Comparison of ENCODE assay signal across 11 cellular contexts in genomic region chrX:153816821-153817220, GRCh38. TPM values are rescaled to one million over a fixed set of nuclear protein-coding genes. Genes with fewer than 3 reads are reported as not detected.
DNase-seq lines count a peak whose midpoint lies in the region; ATAC-seq and TF ChIP-seq lines count a peak whose summit lies in the region.
"Had no signal": no experiment of that assay in that cellular context is flagged by ENCODE, and none has a peak within 500 bp of the region (broad histone marks: within the 10 kb centered on the region; RNA-seq: fewer than 3 reads in every experiment).

No MANE protein-coding gene starts in this region.

- peak; percentile 32 to 48 for ATAC-seq in naive B cell (ENCODE audit: low read depth in 2 of 2)
- ATAC-seq in HG02623 (IDR thresholded peaks at IDR 0.05; ENCODE audit: unreplicated experiment), result no peak
- ATAC-seq in GM18868 (IDR thresholded peaks at IDR 0.05; ENCODE audit: unreplicated experiment), result no peak
- ATAC-seq in lower lobe of right lung, result no peak

- no peaks in the 10 kb centered on the region for H3K36me3 ChIP-seq in CD8-positive, alpha-beta memory T cell (ENCODE audit: insufficient read depth, low read length)
- H3K36me3 ChIP-seq in lower lobe of right lung, result no peaks in the 10 kb centered on the region

- no peak for TF ChIP-seq CTCF in lower lobe of right lung (IDR thresholded peaks at IDR 0.05)

- H3K4me1 ChIP-seq in CD8-positive, alpha-beta memory T cell (ENCODE audit: insufficient read depth, low read length), result peaks cover 42% of the 10 kb centered on the region
- H3K4me1 ChIP-seq in lower lobe of right lung, result no peaks in the 10 kb centered on the region

- no peaks in the 10 kb centered on the region for H3K27me3 ChIP-seq in CD8-positive, alpha-beta memory T cell (ENCODE audit: insufficient read depth, low read length, poor library complexity, severe bottlenecking)
- H3K27me3 ChIP-seq in lower lobe of right lung (ENCODE audit: low read depth), result no peaks in the 10 kb centered on the region

- POLR2A ChIA-PET in CD8-positive, alpha-beta memory T cell (lab: Charles Lee), result no interaction called here

- DNase-seq in CD8-positive, alpha-beta memory T cell, result peak; percentile 10 to 65 (median 25)
- DNase-seq in T-helper 2 cell treated with Interferon-gamma antibody and Interleukin-4, amounts not matched to agents 5 μg/mL and 100 μg/mL, for 36 hours (ENCODE audit: low spot score), result peak; percentile 17
- DNase-seq in activated effector memory CD4-positive, alpha-beta T cell treated with anti-CD3 and anti-CD28 coated beads, Interleukin-2, amount 50 U/mL, for 16 hours, result peak; percentile 72
- DNase-seq in naive B cell (no peak), lower lobe of right lung (no peak), HK-2 (ENCODE audit: unreplicated experiment) (no peak)
- DNase-seq: NCI-H1417 had no signal

- intact Hi-C loops in lower lobe of right lung (cut with DNase I), result no loop called here

- no peaks in the 10 kb centered on the region for H3K9me3 ChIP-seq in CD8-positive, alpha-beta memory T cell (ENCODE audit: low read length)
- H3K9me3 ChIP-seq in lower lobe of right lung, result no peaks in the 10 kb centered on the region

- no peaks in the 10 kb centered on the region for H3K9me3 Mint-ChIP-seq in CD8-positive, alpha-beta memory T cell
- no peaks in the 10 kb centered on the region for H3K9me3 Mint-ChIP-seq in T-helper 2 cell treated with Interferon-gamma antibody and Interleukin-4, amounts not matched to agents 5 μg/mL and 100 μg/mL, for 36 hours
- H3K9me3 Mint-ChIP-seq in naive B cell, result peaks cover 0 to 5% (median 0%) of the 10 kb centered on the region in 7 donors

- CTCF ChIA-PET in CD8-positive, alpha-beta memory T cell (lab: Charles Lee), result interaction anchor here (1.4 kb wide), 1 partner anchor 179 kb away, joined by 3 read pairs; no protein-coding TSS in a partner anchor

- no peaks in the 10 kb centered on the region for H3K36me3 Mint-ChIP-seq in CD8-positive, alpha-beta memory T cell
- no peaks in the 10 kb centered on the region for H3K36me3 Mint-ChIP-seq in T-helper 2 cell treated with Interferon-gamma antibody and Interleukin-4, amounts not matched to agents 5 μg/mL and 100 μg/mL, for 36 hours (ENCODE audit: low read depth)
- no peaks in the 10 kb centered on the region for H3K36me3 Mint-ChIP-seq in naive B cell
- H3K36me3 Mint-ChIP-seq: CD14-positive monocyte had no signal

- H3K4me3 Mint-ChIP-seq in CD8-positive, alpha-beta memory T cell, result peak overlapping the region; percentile 46 to 78 (median 73)
- peak overlapping the region; percentile 37 for H3K4me3 Mint-ChIP-seq in T-helper 2 cell treated with Interferon-gamma antibody and Interleukin-4, amounts not matched to agents 5 μg/mL and 100 μg/mL, for 36 hours
- peak overlapping the region in 3 of 8 donors; percentile 62 to 78 (median 73) for H3K4me3 Mint-ChIP-seq in naive B cell

- no peak overlapping the region for H3K4me3 ChIP-seq in CD8-positive, alpha-beta memory T cell (ENCODE audit: low read length)
- H3K4me3 ChIP-seq in lower lobe of right lung, result no peak overlapping the region

- peaks cover 39 to 60% (median 41%) of the 10 kb centered on the region in 3 donors for H3K4me1 Mint-ChIP-seq in CD8-positive, alpha-beta memory T cell
- H3K4me1 Mint-ChIP-seq in T-helper 2 cell treated with Interferon-gamma antibody and Interleukin-4, amounts not matched to agents 5 μg/mL and 100 μg/mL, for 36 hours (ENCODE audit: low read depth), result peaks cover 20% of the 10 kb centered on the region
- peaks cover 16 to 26% (median 17%) of the 10 kb centered on the region in 3 donors for H3K4me1 Mint-ChIP-seq in naive B cell

- H3K27me3 Mint-ChIP-seq in CD8-positive, alpha-beta memory T cell, result peaks cover 0 to 17% of the 10 kb centered on the region in 2 donors
- H3K27me3 Mint-ChIP-seq in T-helper 2 cell treated with Interferon-gamma antibody and Interleukin-4, amounts not matched to agents 5 μg/mL and 100 μg/mL, for 36 hours (ENCODE audit: low read depth), result peaks cover 11% of the 10 kb centered on the region
- H3K27me3 Mint-ChIP-seq in naive B cell, result peaks cover 16 to 45% (median 43%) of the 10 kb centered on the region in 3 donors

- no peak overlapping the region for H3K27ac ChIP-seq in CD8-positive, alpha-beta memory T cell (ENCODE audit: low read depth, low read length)
- no peak overlapping the region for H3K27ac ChIP-seq in lower lobe of right lung

- H3K27ac Mint-ChIP-seq in CD8-positive, alpha-beta memory T cell, result peak overlapping the region in 6 of 8 donors; percentile 24 to 81 (median 52)
- peak overlapping the region; percentile 10 for H3K27ac Mint-ChIP-seq in T-helper 2 cell treated with Interferon-gamma antibody and Interleukin-4, amounts not matched to agents 5 μg/mL and 100 μg/mL, for 36 hours
- H3K27ac Mint-ChIP-seq in naive B cell, result no peak overlapping the region
- H3K27ac Mint-ChIP-seq: CD14-positive monocyte had no signal

RNA-seq across cellular contexts. Expression of gene PDZD4, which starts 13.5 kb away (rescaled TPM):
- total RNA-seq in CD8-positive, alpha-beta memory T cell, result 1 to 10 TPM; 1.3 to 2.3 TPM
- 2.1 TPM for polyA plus RNA-seq in CD8-positive, alpha-beta memory T cell
- polyA plus RNA-seq in naive B cell (ENCODE audit: low read depth in 6 of 6), result under 1 TPM in 1 of 6 donors, not detected in 5; 0.38 TPM
- total RNA-seq in lower lobe of right lung, result 8.5 TPM
- polyA plus RNA-seq: CD14-positive monocyte had no signal

RNA-seq across cellular contexts. Expression of gene SSR4, which starts 22.4 kb away (rescaled TPM):
- 100 to 1,000 TPM; 158 to 166 TPM for total RNA-seq in CD8-positive, alpha-beta memory T cell
- polyA plus RNA-seq in CD8-positive, alpha-beta memory T cell, result 567 TPM
- polyA plus RNA-seq in naive B cell (ENCODE audit: low read depth in 6 of 6), result 100 to 1,000 TPM; 308 to 413 (median 364) TPM
- 210 TPM for total RNA-seq in lower lobe of right lung

RNA-seq across cellular contexts. Expression of gene IDH3G, which starts 22.6 kb away (rescaled TPM):
- total RNA-seq in CD8-positive, alpha-beta memory T cell, result 10 to 100 TPM; 54.2 to 61.6 TPM
- 109 TPM for polyA plus RNA-seq in CD8-positive, alpha-beta memory T cell
- polyA plus RNA-seq in naive B cell (ENCODE audit: low read depth in 6 of 6), result 100 to 1,000 TPM in 1 of 6 donors, 10 to 100 TPM in 5; 78.9 to 112 (median 94.3) TPM
- total RNA-seq in lower lobe of right lung, result 50.1 TPM

RNA-seq across cellular contexts. Expression of gene SRPK3, which starts 36.0 kb away (rescaled TPM):
- not detected for total RNA-seq in CD8-positive, alpha-beta memory T cell
- not detected for polyA plus RNA-seq in CD8-positive, alpha-beta memory T cell
- under 1 TPM in 1 of 6 donors, not detected in 5; 0.08 TPM for polyA plus RNA-seq in naive B cell (ENCODE audit: low read depth in 6 of 6)
- not detected for total RNA-seq in lower lobe of right lung
- total RNA-seq: T-helper 2 cell treated with Interferon-gamma antibody and Interleukin-4, amounts not matched to agents 100 ng/mL and 5 ng/mL, for 36 hours had no signal
- polyA plus RNA-seq: CD14-positive monocyte had no signal

RNA-seq across cellular contexts. Expression of gene PLXNB3, which starts 52.8 kb away (rescaled TPM):
- under 1 TPM; 0.51 to 0.57 TPM for total RNA-seq in CD8-positive, alpha-beta memory T cell
- not detected for polyA plus RNA-seq in CD8-positive, alpha-beta memory T cell
- under 1 TPM in 1 of 6 donors, not detected in 5; 0.71 TPM for polyA plus RNA-seq in naive B cell (ENCODE audit: low read depth in 6 of 6)
- 4.6 TPM for total RNA-seq in lower lobe of right lung
- polyA plus RNA-seq: CD14-positive monocyte had no signal

Comparison
In these comparisons a context has a peak if more than half of its experiments do, and no peak if none do; other contexts are left out.
1. DNase-seq: peak in CD8-positive, alpha-beta memory T cell (5 of 5), T-helper 2 cell treated with Interferon-gamma antibody and Interleukin-4, amounts not matched to agents 5 μg/mL and 100 μg/mL, for 36 hours (single experiment) and activated effector memory CD4-positive, alpha-beta T cell treated with anti-CD3 and anti-CD28 coated beads, Interleukin-2, amount 50 U/mL, for 16 hours (single experiment); none in naive B cell (single experiment), lower lobe of right lung (single experiment) and HK-2 (single experiment).
2. H3K27ac Mint-ChIP-seq: peak in CD8-positive, alpha-beta memory T cell (6 of 8) and T-helper 2 cell treated with Interferon-gamma antibody and Interleukin-4, amounts not matched to agents 5 μg/mL and 100 μg/mL, for 36 hours (single experiment); none in naive B cell (0 of 6).
3. ATAC-seq: peak in naive B cell (2 of 2); none in HG02623 (single experiment), GM18868 (single experiment) and lower lobe of right lung (0 of 2).